9 cellular contexts compared by ENCODE assay signal in genomic region chr9:113620377-113621161, GRCh38.
DNase-seq lines count a peak whose midpoint lies in the region; ATAC-seq, FAIRE-seq and TF ChIP-seq lines count a peak whose summit lies in the region.
"Had no signal": no experiment of that assay in that cellular context is flagged by ENCODE, and none has a peak within 500 bp of the region (broad histone marks: within the 10 kb centered on the region; RNA-seq: fewer than 3 reads in every experiment).

No MANE protein-coding gene starts in this region.

- no peak overlapping the region for H3K4me3 Mint-ChIP-seq in GM23338

- POLR2A ChIA-PET in SK-N-SH (lab: Yijun Ruan, JAX), result interaction anchor here (0.6 kb wide), 1 partner anchor 59 kb away, joined by 3 read pairs; no protein-coding TSS in a partner anchor

- H4K20me1 ChIP-seq in GM23338 (replicated peaks; ENCODE audit: insufficient read depth), result no peaks in the 10 kb centered on the region
- H4K20me1 ChIP-seq in SK-N-SH (ENCODE audit: insufficient read depth), result no peaks in the 10 kb centered on the region
- no peaks in the 10 kb centered on the region for H4K20me1 ChIP-seq in osteoblast (ENCODE audit: insufficient read depth, low read length)

- H3F3A ChIP-seq in GM23338 (replicated peaks; ENCODE audit: low read depth) (no peaks in the 10 kb centered on the region), SK-N-SH (replicated peaks; ENCODE audit: insufficient read depth) (peaks cover 31% of the 10 kb centered on the region)

- peak; percentile 19 for ATAC-seq in GM23338
- no peak for ATAC-seq in HG02798 (IDR thresholded peaks at IDR 0.05; ENCODE audit: poor library complexity, unreplicated experiment)
- ATAC-seq in GM21360 (IDR thresholded peaks at IDR 0.05; ENCODE audit: unreplicated experiment), result no peak

- H3K79me2 ChIP-seq in GM23338 (replicated peaks; ENCODE audit: insufficient read depth), result no peaks in the 10 kb centered on the region
- no peaks in the 10 kb centered on the region for H3K79me2 ChIP-seq in SK-N-SH (ENCODE audit: insufficient read depth)
- peaks cover 9% of the 10 kb centered on the region for H3K79me2 ChIP-seq in osteoblast (ENCODE audit: insufficient read depth, low read length)

- peak; percentile 76 for DNase-seq in GM23338 (ENCODE audit: low spot score)
- DNase-seq in SK-N-SH, result peak; percentile 83
- DNase-seq in fibroblast of the aortic adventitia (ENCODE audit: low read depth), result peak; percentile 95
- peak; percentile 94 for DNase-seq in osteoblast (ENCODE audit: insufficient read length, low spot score, missing footprints)
- DNase-seq in NCI-H1048 (lab: John Stamatoyannopoulos, UW), result no peak

- H3K9me2 ChIP-seq in GM23338 (ENCODE audit: insufficient read depth) (no peaks in the 10 kb centered on the region), SK-N-SH (no peaks in the 10 kb centered on the region)

- FAIRE-seq in A204.1 (lab: Jason Lieb, UNC), result peak; percentile 68
- FAIRE-seq: frontal cortex had no signal

- no peaks in the 10 kb centered on the region for H3K9me3 Mint-ChIP-seq in GM23338

- peak; percentile 17; the same call in 1 of the 2 replicates for TF ChIP-seq RAD21 in SK-N-SH (IDR thresholded peaks at IDR 0.05; ENCODE audit: low read length)

- peak; percentile 68 to 90 for TF ChIP-seq EP300 in SK-N-SH (IDR thresholded peaks at IDR 0.05; ENCODE audit: borderline replicate concordance in 1 of 2, low read depth in 1 of 2, low read length in 1 of 2)

- H3K4me1 Mint-ChIP-seq in GM23338, result peaks cover 47% of the 10 kb centered on the region

- CTCF ChIA-PET in SK-N-SH (lab: Yijun Ruan, JAX), result interaction anchor here (44.7 kb wide), 1 partner anchor 32 kb away, joined by 1335 read pairs; no protein-coding TSS in a partner anchor

- H3K27ac Mint-ChIP-seq in GM23338, result peak overlapping the region; percentile 31; the same call in 1 of the 2 replicates

- no peak for TF ChIP-seq CTCF in GM23338 (conservative IDR thresholded peaks at IDR 0.05; ENCODE audit: low read depth in 2 of 2)
- TF ChIP-seq CTCF in SK-N-SH (IDR thresholded peaks at IDR 0.05), result no peak
- no peak for TF ChIP-seq CTCF in fibroblast of the aortic adventitia (IDR thresholded peaks at IDR 0.05; ENCODE audit: insufficient read depth, low read length)
- TF ChIP-seq CTCF in osteoblast (IDR thresholded peaks at IDR 0.05; ENCODE audit: extremely low read depth, low read depth, low read length), result no peak

- H2AFZ ChIP-seq in GM23338 (peak overlapping the region; percentile 19), SK-N-SH (ENCODE audit: low read depth) (0 out of 2 replicates have a peak overlapping the region, but pooled peaks have one; percentile 1), osteoblast (ENCODE audit: low read length) (peak overlapping the region; percentile 27)

- peak overlapping the region; percentile 45 for H3K4me2 ChIP-seq in GM23338
- peak overlapping the region; percentile 91 for H3K4me2 ChIP-seq in SK-N-SH
- H3K4me2 ChIP-seq in osteoblast (ENCODE audit: insufficient read depth, low read length), result peak overlapping the region; percentile 73

- H3K4me1 ChIP-seq in GM23338 (ENCODE audit: insufficient read depth) (peaks cover 31% of the 10 kb centered on the region), SK-N-SH (ENCODE audit: control insufficient read depth in 1 of 2, insufficient read depth in 2 of 2, low read depth in 1 of 2, low read length in 1 of 2) (peaks cover 57 to 59% of the 10 kb centered on the region in 2 experiments), osteoblast (ENCODE audit: insufficient read depth, low read length) (peaks cover 66% of the 10 kb centered on the region)

- H3K27me3 Mint-ChIP-seq in GM23338 (ENCODE audit: insufficient read depth, low read depth, poor library complexity), result peaks cover 2% of the 10 kb centered on the region

- H3K27ac ChIP-seq in GM23338 (ENCODE audit: low read depth), result no peak overlapping the region
- peak overlapping the region; percentile 88 to 100 for H3K27ac ChIP-seq in SK-N-SH (ENCODE audit: low read depth in 2 of 2, low read length in 1 of 2)
- H3K27ac ChIP-seq in osteoblast (ENCODE audit: low read depth, low read length), result peak overlapping the region; percentile 99

- WGBS in SK-N-SH (ENCODE audit: low lambda C conversion rate), result 21% methylated on average over 15 of the region's 16 CpGs

- H3K36me3 ChIP-seq in GM23338 (ENCODE audit: insufficient read depth), result no peaks in the 10 kb centered on the region
- no peaks in the 10 kb centered on the region for H3K36me3 ChIP-seq in SK-N-SH (replicated peaks in 1 of 2; ENCODE audit: control insufficient read depth in 1 of 2, insufficient read depth in 2 of 2, low read length in 1 of 2)
- H3K36me3 ChIP-seq in osteoblast (ENCODE audit: insufficient read depth, low read length), result no peaks in the 10 kb centered on the region

- no peaks in the 10 kb centered on the region for H3K27me3 ChIP-seq in GM23338 (ENCODE audit: insufficient read depth)
- H3K27me3 ChIP-seq in SK-N-SH (ENCODE audit: insufficient read depth), result no peaks in the 10 kb centered on the region
- no peaks in the 10 kb centered on the region for H3K27me3 ChIP-seq in osteoblast (ENCODE audit: insufficient read depth, low read length)

- H3K4me3 ChIP-seq in GM23338, result no peak overlapping the region
- H3K4me3 ChIP-seq in SK-N-SH (ENCODE audit: low read depth in 2 of 2, low read length in 1 of 2), result peak overlapping the region in 1 of 2 experiments; percentile 41; a peak in 3 of 4 replicates
- H3K4me3 ChIP-seq in fibroblast of the aortic adventitia (ENCODE audit: low read depth, low read length), result peak overlapping the region; percentile 28
- peak overlapping the region; percentile 38 for H3K4me3 ChIP-seq in osteoblast (ENCODE audit: insufficient read depth, low read length)

- no peaks in the 10 kb centered on the region for H3K36me3 Mint-ChIP-seq in GM23338 (ENCODE audit: low read depth)

- H3K9me3 ChIP-seq in SK-N-SH (no peaks in the 10 kb centered on the region), osteoblast (ENCODE audit: low read depth, low read length) (no peaks in the 10 kb centered on the region)

- peak overlapping the region; percentile 82 for H3K9ac ChIP-seq in SK-N-SH

TF ChIP-seq in GM23338, 12 proteins besides CTCF, POLR2A, EP300 and RAD21:
- no peak for TF ChIP-seq EZH2 (IDR thresholded peaks at IDR 0.05; ENCODE audit: low read depth, unreplicated experiment)

TF ChIP-seq in SK-N-SH, 30 proteins besides CTCF, POLR2A, EP300 and RAD21 (continues in another document):
- TF ChIP-seq IRF3 (IDR thresholded peaks at IDR 0.05; ENCODE audit: low read depth, low read length) (no peak), REST (IDR thresholded peaks at IDR 0.05; ENCODE audit: low read depth, low read length) (peak; percentile 53; the same call in 1 of the 2 replicates), MXI1 (IDR thresholded peaks at IDR 0.05; ENCODE audit: low read depth, low read length) (peak; percentile 62; the same call in 1 of the 2 replicates), FOXM1 (IDR thresholded peaks at IDR 0.05; ENCODE audit: low read depth) (no peak), PBX3 (IDR thresholded peaks at IDR 0.05) (no peak), JUND (IDR thresholded peaks at IDR 0.05) (peak; percentile 96), TCF12 (IDR thresholded peaks at IDR 0.05) (peak; percentile 85), RXRA (IDR thresholded peaks at IDR 0.05; ENCODE audit: borderline replicate concordance, low read depth) (no peak; the same call in 1 of the 2 replicates)
